Comparison of ENCODE assay signal across 8 cellular contexts in the genomic region with DNA sequence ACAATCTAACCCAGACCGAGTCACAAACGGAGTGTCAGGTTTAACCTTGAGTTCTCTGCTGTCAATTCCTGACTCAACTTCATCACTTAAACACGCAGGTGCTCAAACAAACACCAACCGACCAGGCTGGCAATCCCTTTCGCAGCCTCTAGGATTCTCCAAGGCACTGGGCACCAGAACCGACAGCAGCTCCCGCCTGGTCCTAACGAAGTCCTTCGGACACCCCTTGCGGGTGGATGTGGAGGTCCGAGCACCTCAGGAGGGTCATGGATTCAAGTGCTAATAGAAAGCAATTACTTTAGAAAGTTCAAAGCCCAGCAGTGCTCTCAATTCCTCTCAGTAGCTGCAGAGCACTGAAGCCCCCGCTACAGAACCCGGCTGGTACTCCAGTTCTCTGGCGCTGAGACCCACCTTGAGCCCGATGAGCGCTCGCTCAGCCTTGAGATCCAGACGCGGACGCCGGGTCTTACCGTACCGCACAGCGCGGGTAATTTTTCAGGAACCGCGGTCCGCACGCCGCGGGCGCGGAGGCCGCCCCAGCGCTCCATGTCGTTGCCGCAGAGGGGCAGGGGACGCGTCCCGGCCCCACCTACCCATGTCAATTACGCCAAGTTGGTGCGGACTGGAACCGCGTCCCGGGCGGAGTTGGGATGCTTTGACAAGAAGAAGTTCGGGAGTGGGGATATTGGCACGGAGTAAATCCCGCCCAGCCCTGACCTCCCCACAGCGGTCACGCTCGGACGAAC. TPM values are rescaled to one million over a fixed set of nuclear protein-coding genes. Genes with fewer than 3 reads are reported as not detected.
DNase-seq lines count a peak whose midpoint lies in the region; ATAC-seq, FAIRE-seq and TF ChIP-seq lines count a peak whose summit lies in the region.

No MANE protein-coding gene starts in this region.

- H3K4me1 ChIP-seq in HUES48 (ENCODE audit: control insufficient read depth, insufficient read depth, low read length) = peaks cover 33% of the 10 kb centered on the region

- no peaks in the 10 kb centered on the region for H3K36me3 ChIP-seq in HUES48 (ENCODE audit: control insufficient read depth, insufficient read depth, low read length)

- TF ChIP-seq CTCF in CD14-positive monocyte (IDR thresholded peaks at IDR 0.05) (peak; percentile 59), nephron progenitor cell (IDR thresholded peaks at IDR 0.05) (peak; percentile 32)

- H3K4me3 Mint-ChIP-seq in CD14-positive monocyte = peak overlapping the region; percentile 92 to 94
- H3K4me3 Mint-ChIP-seq in nephron progenitor cell = peak overlapping the region; percentile 86

- H3K27ac ChIP-seq in HUES48 (ENCODE audit: low read depth, low read length) = no peak overlapping the region

- peaks cover 31% of the 10 kb centered on the region for H3K27me3 ChIP-seq in HUES48 (ENCODE audit: control insufficient read depth, insufficient read depth, low read length)

- no peaks in the 10 kb centered on the region for H3K9me3 ChIP-seq in HUES48 (ENCODE audit: control insufficient read depth, insufficient read depth, low read length)

- H3K9me3 Mint-ChIP-seq in CD14-positive monocyte = peaks cover 0 to 8% (median 0%) of the 10 kb centered on the region in 7 donors
- no peaks in the 10 kb centered on the region for H3K9me3 Mint-ChIP-seq in nephron progenitor cell

- H3K9ac ChIP-seq in HUES48 (ENCODE audit: low read depth, low read length) = no peak overlapping the region

- peak; percentile 13 for FAIRE-seq in urothelium cell line (lab: Jason Lieb, UNC)

- H3K27me3 Mint-ChIP-seq in CD14-positive monocyte (ENCODE audit: low read depth in 3 of 3) = peaks cover 23 to 41% (median 36%) of the 10 kb centered on the region in 3 donors
- peaks cover 72% of the 10 kb centered on the region for H3K27me3 Mint-ChIP-seq in nephron progenitor cell (ENCODE audit: low read depth, poor library complexity)

- peak; percentile 53 for DNase-seq in CD14-positive monocyte (ENCODE audit: low spot score)
- DNase-seq in RPMI8226 = peak; percentile 57
- peak; percentile 25 for DNase-seq in activated gamma-delta T cell (lab: John Stamatoyannopoulos, UW)
- peak; percentile 42 for DNase-seq in fibroblast of the conjunctiva (ENCODE audit: low read depth)
- DNase-seq in nephron progenitor cell = peak; percentile 65
- peak; percentile 81 for DNase-seq in urothelium cell line (ENCODE audit: low spot score)

- peak overlapping the region; percentile 85 for H3K4me3 ChIP-seq in HUES48 (ENCODE audit: low read depth, low read length)

- intact Hi-C loops in CD14-positive monocyte (cut with micrococcal nuclease) = no loop called here

- H3K4me1 Mint-ChIP-seq in CD14-positive monocyte (peaks cover 25% of the 10 kb centered on the region), nephron progenitor cell (peaks cover 23% of the 10 kb centered on the region)

- H3K36me3 Mint-ChIP-seq in CD14-positive monocyte (peaks cover 0 to 3% of the 10 kb centered on the region in 2 donors), nephron progenitor cell (ENCODE audit: low read depth) (no peaks in the 10 kb centered on the region)

- H3K27ac Mint-ChIP-seq in CD14-positive monocyte = peak overlapping the region in 3 of 7 donors; percentile 49 to 71 (median 50)
- H3K27ac Mint-ChIP-seq in nephron progenitor cell = no peak overlapping the region

- peak; percentile 24 for ATAC-seq in GM19455 (IDR thresholded peaks at IDR 0.05; ENCODE audit: unreplicated experiment)

RNA-seq across cellular contexts. Expression of a gene that starts 0.7 kb away (rescaled TPM):
- 1 to 10 TPM in 1 of 2 donors, under 1 TPM in 1; 0.88 to 1.6 TPM for polyA plus RNA-seq in CD14-positive monocyte

RNA-seq across cellular contexts. Expression of a gene that starts 43.6 kb away (rescaled TPM):
- 1 to 10 TPM in 1 of 2 donors, not detected in 1; 1.5 TPM for polyA plus RNA-seq in CD14-positive monocyte

Comparison
In these comparisons a context has a peak if more than half of its experiments do, and no peak if none do; other contexts are left out.
1. DNase-seq: peak in every context shown above with its lines; median percentile 81 in urothelium cell line; 65 in nephron progenitor cell; 57 in RPMI8226; 53 in CD14-positive monocyte; 42 in fibroblast of the conjunctiva; 25 in activated gamma-delta T cell.